Comparison of ENCODE assay signal across 8 cellular contexts in genomic region chr14:63543000-63543825, GRCh38. TPM values are rescaled to one million over a fixed set of nuclear protein-coding genes. Genes with fewer than 3 reads are reported as not detected.
DNase-seq lines count a peak whose midpoint lies in the region; ATAC-seq and TF ChIP-seq lines count a peak whose summit lies in the region.

Gene PPP2R5E, minus strand, starts transcription at chr14:63543377. Its CDS starts 3,692 bp downstream, at chr14:63539685.

- CTCF ChIA-PET in Panc1 (lab: Charles Lee), result interaction anchor here (1.4 kb wide), 1 partner anchor 154 kb away, joined by 4 read pairs; no protein-coding TSS in a partner anchor

- H3K4me3 Mint-ChIP-seq in activated T-cell treated with anti-CD3 and anti-CD28 coated beads, Interleukin-2, amount 50 U/mL, for 4 hours, result peak within 1 kb of the TSS; percentile 97

- H3K27ac ChIP-seq in Panc1 (ENCODE audit: low read length) (peak within 1 kb of the TSS; percentile 92), esophagus (ENCODE audit: low read depth in 2 of 2, low read length in 1 of 2) (peak within 1 kb of the TSS; percentile 95)

- 0% methylated on average over 74 to 78 of the region's 78 CpGs for WGBS in esophagus, 2 donors

- H3K27me3 ChIP-seq in Panc1 (ENCODE audit: control insufficient read depth, insufficient read depth, low read length) (no peaks in the 10 kb centered on the region), esophagus (ENCODE audit: control insufficient read depth in 1 of 2, insufficient read depth in 2 of 2, low read length in 2 of 2) (no peaks in the 10 kb centered on the region), mucosa of stomach (ENCODE audit: control insufficient read depth, insufficient read depth, low read length) (no peaks in the 10 kb centered on the region)

- peak; percentile 98 for DNase-seq in DMS53 (lab: John Stamatoyannopoulos, UW)
- peak; percentile 94 for DNase-seq in KG1 (lab: John Stamatoyannopoulos, UW)
- peak; percentile 90 for DNase-seq in Panc1 (ENCODE audit: low read depth, low spot score)
- DNase-seq in activated T-cell treated with anti-CD3 and anti-CD28 coated beads, Interleukin-2, amount 50 U/mL, for 4 hours, result peak; percentile 94
- DNase-seq in stimulated activated CD8-positive, alpha-beta memory T cell treated with anti-CD3 and anti-CD28 coated beads, Interleukin-7, amount 100 ng/mL, for 1 hour (ENCODE audit: low read depth in 2 of 2), result peak; percentile 91 to 95

- peaks cover 7% of the 10 kb centered on the region for H3K4me1 ChIP-seq in Panc1 (ENCODE audit: control insufficient read depth, insufficient read depth, low read length)
- no peaks in the 10 kb centered on the region for H3K4me1 ChIP-seq in esophagus (ENCODE audit: control insufficient read depth in 2 of 2, insufficient read depth in 2 of 2, low read length in 1 of 2)
- peaks cover 5% of the 10 kb centered on the region for H3K4me1 ChIP-seq in mucosa of stomach (ENCODE audit: control insufficient read depth, insufficient read depth, low read length)

- ATAC-seq in GM21723 (IDR thresholded peaks at IDR 0.05; ENCODE audit: unreplicated experiment), result peak; percentile 93
- ATAC-seq in Panc1, result peak; percentile 99
- ATAC-seq in activated T-cell treated with anti-CD3 and anti-CD28 coated beads, Interleukin-2, amount 50 U/mL, for 4 hours, result peak; percentile 96

- peaks cover 28% of the 10 kb centered on the region for H3K4me1 Mint-ChIP-seq in activated T-cell treated with anti-CD3 and anti-CD28 coated beads, Interleukin-2, amount 50 U/mL, for 4 hours (ENCODE audit: low read depth)

- H3K27me3 Mint-ChIP-seq in activated T-cell treated with anti-CD3 and anti-CD28 coated beads, Interleukin-2, amount 50 U/mL, for 4 hours (ENCODE audit: low read depth), result no peaks in the 10 kb centered on the region

- POLR2A ChIA-PET in Panc1 (lab: Charles Lee), result interaction anchor here (0.6 to 0.7 kb wide), 2 partner anchors 99 to 433 kb away, joined by 4 read pairs; partner anchors contain the start of gene WDR89

- BruUV-seq in Panc1 (replicated peaks; lab: Mats Ljungman, UMichigan), result no TSS peak

- no peak for TF ChIP-seq CTCF in Panc1 (IDR thresholded peaks at IDR 0.05)

- H3K9me3 Mint-ChIP-seq in activated T-cell treated with anti-CD3 and anti-CD28 coated beads, Interleukin-2, amount 50 U/mL, for 4 hours, result no peaks in the 10 kb centered on the region

- H3K9me3 ChIP-seq in Panc1 (ENCODE audit: control insufficient read depth, insufficient read depth, low read depth, low read length) (no peaks in the 10 kb centered on the region), esophagus (ENCODE audit: control insufficient read depth in 2 of 2, insufficient read depth in 1 of 2, low read depth in 1 of 2, low read length in 1 of 2) (no peaks in the 10 kb centered on the region), mucosa of stomach (ENCODE audit: control insufficient read depth, low read length) (no peaks in the 10 kb centered on the region)

- H3K36me3 ChIP-seq in Panc1 (ENCODE audit: control insufficient read depth, insufficient read depth, low read length), result peaks cover 8% of the 10 kb centered on the region
- no peaks in the 10 kb centered on the region for H3K36me3 ChIP-seq in esophagus (ENCODE audit: control insufficient read depth in 2 of 2, insufficient read depth in 2 of 2, low read length in 1 of 2)
- H3K36me3 ChIP-seq in mucosa of stomach (ENCODE audit: control insufficient read depth, insufficient read depth, low read length), result no peaks in the 10 kb centered on the region

- intact Hi-C loops in Panc1 (cut with micrococcal nuclease; ENCODE audit: unreplicated experiment), result loop anchor here (10.0 kb wide), 1 partner anchor 148 kb away; no protein-coding TSS in a partner anchor

- H3K4me3 ChIP-seq in Panc1 (ENCODE audit: low read depth in 2 of 2, low read length in 2 of 2), result peak within 1 kb of the TSS; percentile 87 to 91
- H3K4me3 ChIP-seq in esophagus (ENCODE audit: low read depth in 1 of 2, low read length in 2 of 2), result peak within 1 kb of the TSS; percentile 83 to 94
- H3K4me3 ChIP-seq in mucosa of stomach (ENCODE audit: low read length), result peak within 1 kb of the TSS; percentile 78

- in situ Hi-C loops in Panc1 (cut with HindIII; ENCODE audit: low pct_unique_long_range_greater_than_20kb, low sequenced_read_pairs), result no loop called here

- peak within 1 kb of the TSS; percentile 90 for H3K9ac ChIP-seq in mucosa of stomach (ENCODE audit: low read length)

- peaks cover 10% of the 10 kb centered on the region for H3K36me3 Mint-ChIP-seq in activated T-cell treated with anti-CD3 and anti-CD28 coated beads, Interleukin-2, amount 50 U/mL, for 4 hours (ENCODE audit: insufficient read depth)

RNA-seq across cellular contexts. Expression of gene PPP2R5E, which starts in this region (rescaled TPM):
- total RNA-seq in Panc1 (2021; ENCODE audit: unreplicated experiment), result 47.2 TPM
- 15.4 TPM for polyA plus RNA-seq in Panc1 (2012; ENCODE audit: insufficient read length)
- 10 to 100 TPM; 49.3 to 51.1 (median 49.6) TPM for total RNA-seq in activated T-cell treated with anti-CD3 and anti-CD28 coated beads, Interleukin-2, amount 50 U/mL, for 4 hours
- 10 to 100 TPM; 10.9 to 13.0 TPM for polyA plus RNA-seq in esophagus

Comparison
In these comparisons a context has a peak if more than half of its experiments do, and no peak if none do; other contexts are left out.
1. Peak in every context shown above with its lines: DNase-seq, ATAC-seq, H3K4me3 ChIP-seq and H3K27ac ChIP-seq.